ENCODE assay signal across 2 cellular contexts in the genomic region with DNA sequence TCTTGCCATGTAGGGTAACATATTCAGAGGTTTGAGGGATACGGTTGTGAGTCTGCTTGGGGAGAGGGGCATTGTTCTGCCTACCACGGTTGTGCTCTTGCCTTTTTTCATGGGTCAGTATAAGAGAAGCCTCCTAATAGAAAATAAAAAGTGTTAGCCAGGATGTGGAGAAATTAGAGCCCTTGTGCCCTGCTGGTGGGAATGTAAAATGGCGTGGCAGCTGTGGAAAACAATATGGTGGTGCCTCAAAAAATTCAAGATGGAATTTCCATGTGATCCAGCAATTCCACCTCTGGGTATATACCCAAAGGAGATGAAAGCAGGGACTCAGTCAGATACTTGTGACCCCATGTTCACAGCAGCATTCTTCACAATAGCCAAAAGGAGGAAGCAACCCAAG.
TF ChIP-seq lines count a peak whose summit lies in the region.

No MANE protein-coding gene starts in this region.

TF ChIP-seq in SK-N-SH, 30 proteins besides CTCF, POLR2A, EP300 and RAD21 (continued from another document):
- TF ChIP-seq, protein P1, sequence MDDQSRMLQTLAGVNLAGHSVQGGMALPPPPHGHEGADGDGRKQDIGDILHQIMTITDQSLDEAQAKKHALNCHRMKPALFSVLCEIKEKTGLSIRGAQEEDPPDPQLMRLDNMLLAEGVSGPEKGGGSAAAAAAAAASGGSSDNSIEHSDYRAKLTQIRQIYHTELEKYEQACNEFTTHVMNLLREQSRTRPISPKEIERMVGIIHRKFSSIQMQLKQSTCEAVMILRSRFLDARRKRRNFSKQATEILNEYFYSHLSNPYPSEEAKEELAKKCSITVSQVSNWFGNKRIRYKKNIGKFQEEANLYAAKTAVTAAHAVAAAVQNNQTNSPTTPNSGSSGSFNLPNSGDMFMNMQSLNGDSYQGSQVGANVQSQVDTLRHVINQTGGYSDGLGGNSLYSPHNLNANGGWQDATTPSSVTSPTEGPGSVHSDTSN (IDR thresholded peaks at IDR 0.05), result no peak
- no peak for TF ChIP-seq JUND (IDR thresholded peaks at IDR 0.05)
- TF ChIP-seq, protein P2, sequence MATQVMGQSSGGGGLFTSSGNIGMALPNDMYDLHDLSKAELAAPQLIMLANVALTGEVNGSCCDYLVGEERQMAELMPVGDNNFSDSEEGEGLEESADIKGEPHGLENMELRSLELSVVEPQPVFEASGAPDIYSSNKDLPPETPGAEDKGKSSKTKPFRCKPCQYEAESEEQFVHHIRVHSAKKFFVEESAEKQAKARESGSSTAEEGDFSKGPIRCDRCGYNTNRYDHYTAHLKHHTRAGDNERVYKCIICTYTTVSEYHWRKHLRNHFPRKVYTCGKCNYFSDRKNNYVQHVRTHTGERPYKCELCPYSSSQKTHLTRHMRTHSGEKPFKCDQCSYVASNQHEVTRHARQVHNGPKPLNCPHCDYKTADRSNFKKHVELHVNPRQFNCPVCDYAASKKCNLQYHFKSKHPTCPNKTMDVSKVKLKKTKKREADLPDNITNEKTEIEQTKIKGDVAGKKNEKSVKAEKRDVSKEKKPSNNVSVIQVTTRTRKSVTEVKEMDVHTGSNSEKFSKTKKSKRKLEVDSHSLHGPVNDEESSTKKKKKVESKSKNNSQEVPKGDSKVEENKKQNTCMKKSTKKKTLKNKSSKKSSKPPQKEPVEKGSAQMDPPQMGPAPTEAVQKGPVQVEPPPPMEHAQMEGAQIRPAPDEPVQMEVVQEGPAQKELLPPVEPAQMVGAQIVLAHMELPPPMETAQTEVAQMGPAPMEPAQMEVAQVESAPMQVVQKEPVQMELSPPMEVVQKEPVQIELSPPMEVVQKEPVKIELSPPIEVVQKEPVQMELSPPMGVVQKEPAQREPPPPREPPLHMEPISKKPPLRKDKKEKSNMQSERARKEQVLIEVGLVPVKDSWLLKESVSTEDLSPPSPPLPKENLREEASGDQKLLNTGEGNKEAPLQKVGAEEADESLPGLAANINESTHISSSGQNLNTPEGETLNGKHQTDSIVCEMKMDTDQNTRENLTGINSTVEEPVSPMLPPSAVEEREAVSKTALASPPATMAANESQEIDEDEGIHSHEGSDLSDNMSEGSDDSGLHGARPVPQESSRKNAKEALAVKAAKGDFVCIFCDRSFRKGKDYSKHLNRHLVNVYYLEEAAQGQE (IDR thresholded peaks at IDR 0.05; ENCODE audit: low read depth, low read length), result no peak
- TF ChIP-seq, protein P3, sequence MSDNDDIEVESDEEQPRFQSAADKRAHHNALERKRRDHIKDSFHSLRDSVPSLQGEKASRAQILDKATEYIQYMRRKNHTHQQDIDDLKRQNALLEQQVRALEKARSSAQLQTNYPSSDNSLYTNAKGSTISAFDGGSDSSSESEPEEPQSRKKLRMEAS (IDR thresholded peaks at IDR 0.05; ENCODE audit: low read depth), result no peak
TF ChIP-seq in SK-N-SH: peak in this region for 0.

TF ChIP-seq in SK-N-SH treated with all-trans-retinoic acid at 6 μM for 48 hours, 23 proteins besides CTCF, POLR2A, EP300 and RAD21 (continued from another document):
- TF ChIP-seq, protein P4, sequence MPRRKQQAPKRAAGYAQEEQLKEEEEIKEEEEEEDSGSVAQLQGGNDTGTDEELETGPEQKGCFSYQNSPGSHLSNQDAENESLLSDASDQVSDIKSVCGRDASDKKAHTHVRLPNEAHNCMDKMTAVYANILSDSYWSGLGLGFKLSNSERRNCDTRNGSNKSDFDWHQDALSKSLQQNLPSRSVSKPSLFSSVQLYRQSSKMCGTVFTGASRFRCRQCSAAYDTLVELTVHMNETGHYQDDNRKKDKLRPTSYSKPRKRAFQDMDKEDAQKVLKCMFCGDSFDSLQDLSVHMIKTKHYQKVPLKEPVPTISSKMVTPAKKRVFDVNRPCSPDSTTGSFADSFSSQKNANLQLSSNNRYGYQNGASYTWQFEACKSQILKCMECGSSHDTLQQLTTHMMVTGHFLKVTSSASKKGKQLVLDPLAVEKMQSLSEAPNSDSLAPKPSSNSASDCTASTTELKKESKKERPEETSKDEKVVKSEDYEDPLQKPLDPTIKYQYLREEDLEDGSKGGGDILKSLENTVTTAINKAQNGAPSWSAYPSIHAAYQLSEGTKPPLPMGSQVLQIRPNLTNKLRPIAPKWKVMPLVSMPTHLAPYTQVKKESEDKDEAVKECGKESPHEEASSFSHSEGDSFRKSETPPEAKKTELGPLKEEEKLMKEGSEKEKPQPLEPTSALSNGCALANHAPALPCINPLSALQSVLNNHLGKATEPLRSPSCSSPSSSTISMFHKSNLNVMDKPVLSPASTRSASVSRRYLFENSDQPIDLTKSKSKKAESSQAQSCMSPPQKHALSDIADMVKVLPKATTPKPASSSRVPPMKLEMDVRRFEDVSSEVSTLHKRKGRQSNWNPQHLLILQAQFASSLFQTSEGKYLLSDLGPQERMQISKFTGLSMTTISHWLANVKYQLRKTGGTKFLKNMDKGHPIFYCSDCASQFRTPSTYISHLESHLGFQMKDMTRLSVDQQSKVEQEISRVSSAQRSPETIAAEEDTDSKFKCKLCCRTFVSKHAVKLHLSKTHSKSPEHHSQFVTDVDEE (CRISPR knock-in tag; IDR thresholded peaks at IDR 0.05), result no peak
- TF ChIP-seq GLIS3 (CRISPR knock-in tag; IDR thresholded peaks at IDR 0.05) (no peak), ZFP30 (CRISPR knock-in tag; IDR thresholded peaks at IDR 0.05) (no peak), OSR1 (CRISPR knock-in tag; IDR thresholded peaks at IDR 0.05) (no peak), SNAI2 (CRISPR knock-in tag; IDR thresholded peaks at IDR 0.05) (no peak), ZFP3 (CRISPR knock-in tag; IDR thresholded peaks at IDR 0.05) (no peak), TOX (CRISPR knock-in tag; IDR thresholded peaks at IDR 0.05; ENCODE audit: borderline replicate concordance) (no peak), TCF4 (CRISPR knock-in tag; IDR thresholded peaks at IDR 0.05; ENCODE audit: borderline replicate concordance) (no peak), ZC3H10 (CRISPR knock-in tag; IDR thresholded peaks at IDR 0.05) (no peak), ZNF565 (CRISPR knock-in tag; conservative IDR thresholded peaks at IDR 0.05; ENCODE audit: low read depth) (no peak), ARNTL (CRISPR knock-in tag; IDR thresholded peaks at IDR 0.05; ENCODE audit: borderline replicate concordance, low read depth) (no peak), BACH2 (CRISPR knock-in tag; IDR thresholded peaks at IDR 0.05; ENCODE audit: borderline replicate concordance) (no peak), ZNF8 (CRISPR knock-in tag; IDR thresholded peaks at IDR 0.05) (no peak), ZNF70 (CRISPR knock-in tag; IDR thresholded peaks at IDR 0.05) (no peak)
- TF ChIP-seq, protein P5, sequence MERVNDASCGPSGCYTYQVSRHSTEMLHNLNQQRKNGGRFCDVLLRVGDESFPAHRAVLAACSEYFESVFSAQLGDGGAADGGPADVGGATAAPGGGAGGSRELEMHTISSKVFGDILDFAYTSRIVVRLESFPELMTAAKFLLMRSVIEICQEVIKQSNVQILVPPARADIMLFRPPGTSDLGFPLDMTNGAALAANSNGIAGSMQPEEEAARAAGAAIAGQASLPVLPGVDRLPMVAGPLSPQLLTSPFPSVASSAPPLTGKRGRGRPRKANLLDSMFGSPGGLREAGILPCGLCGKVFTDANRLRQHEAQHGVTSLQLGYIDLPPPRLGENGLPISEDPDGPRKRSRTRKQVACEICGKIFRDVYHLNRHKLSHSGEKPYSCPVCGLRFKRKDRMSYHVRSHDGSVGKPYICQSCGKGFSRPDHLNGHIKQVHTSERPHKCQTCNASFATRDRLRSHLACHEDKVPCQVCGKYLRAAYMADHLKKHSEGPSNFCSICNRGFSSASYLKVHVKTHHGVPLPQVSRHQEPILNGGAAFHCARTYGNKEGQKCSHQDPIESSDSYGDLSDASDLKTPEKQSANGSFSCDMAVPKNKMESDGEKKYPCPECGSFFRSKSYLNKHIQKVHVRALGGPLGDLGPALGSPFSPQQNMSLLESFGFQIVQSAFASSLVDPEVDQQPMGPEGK (CRISPR knock-in tag; IDR thresholded peaks at IDR 0.05; ENCODE audit: borderline replicate concordance), result no peak
- TF ChIP-seq, protein P6, sequence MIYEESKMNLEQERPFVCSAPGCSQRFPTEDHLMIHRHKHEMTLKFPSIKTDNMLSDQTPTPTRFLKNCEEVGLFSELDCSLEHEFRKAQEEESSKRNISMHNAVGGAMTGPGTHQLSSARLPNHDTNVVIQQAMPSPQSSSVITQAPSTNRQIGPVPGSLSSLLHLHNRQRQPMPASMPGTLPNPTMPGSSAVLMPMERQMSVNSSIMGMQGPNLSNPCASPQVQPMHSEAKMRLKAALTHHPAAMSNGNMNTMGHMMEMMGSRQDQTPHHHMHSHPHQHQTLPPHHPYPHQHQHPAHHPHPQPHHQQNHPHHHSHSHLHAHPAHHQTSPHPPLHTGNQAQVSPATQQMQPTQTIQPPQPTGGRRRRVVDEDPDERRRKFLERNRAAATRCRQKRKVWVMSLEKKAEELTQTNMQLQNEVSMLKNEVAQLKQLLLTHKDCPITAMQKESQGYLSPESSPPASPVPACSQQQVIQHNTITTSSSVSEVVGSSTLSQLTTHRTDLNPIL (CRISPR knock-in tag; IDR thresholded peaks at IDR 0.05; ENCODE audit: low read depth), result no peak
- TF ChIP-seq, protein P7, sequence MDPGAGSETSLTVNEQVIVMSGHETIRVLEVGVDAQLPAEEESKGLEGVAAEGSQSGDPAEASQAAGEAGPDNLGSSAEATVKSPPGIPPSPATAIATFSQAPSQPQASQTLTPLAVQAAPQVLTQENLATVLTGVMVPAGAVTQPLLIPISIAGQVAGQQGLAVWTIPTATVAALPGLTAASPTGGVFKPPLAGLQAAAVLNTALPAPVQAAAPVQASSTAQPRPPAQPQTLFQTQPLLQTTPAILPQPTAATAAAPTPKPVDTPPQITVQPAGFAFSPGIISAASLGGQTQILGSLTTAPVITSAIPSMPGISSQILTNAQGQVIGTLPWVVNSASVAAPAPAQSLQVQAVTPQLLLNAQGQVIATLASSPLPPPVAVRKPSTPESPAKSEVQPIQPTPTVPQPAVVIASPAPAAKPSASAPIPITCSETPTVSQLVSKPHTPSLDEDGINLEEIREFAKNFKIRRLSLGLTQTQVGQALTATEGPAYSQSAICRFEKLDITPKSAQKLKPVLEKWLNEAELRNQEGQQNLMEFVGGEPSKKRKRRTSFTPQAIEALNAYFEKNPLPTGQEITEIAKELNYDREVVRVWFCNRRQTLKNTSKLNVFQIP (CRISPR knock-in tag; IDR thresholded peaks at IDR 0.05; ENCODE audit: borderline replicate concordance, low read depth), result no peak
- TF ChIP-seq, protein P8, sequence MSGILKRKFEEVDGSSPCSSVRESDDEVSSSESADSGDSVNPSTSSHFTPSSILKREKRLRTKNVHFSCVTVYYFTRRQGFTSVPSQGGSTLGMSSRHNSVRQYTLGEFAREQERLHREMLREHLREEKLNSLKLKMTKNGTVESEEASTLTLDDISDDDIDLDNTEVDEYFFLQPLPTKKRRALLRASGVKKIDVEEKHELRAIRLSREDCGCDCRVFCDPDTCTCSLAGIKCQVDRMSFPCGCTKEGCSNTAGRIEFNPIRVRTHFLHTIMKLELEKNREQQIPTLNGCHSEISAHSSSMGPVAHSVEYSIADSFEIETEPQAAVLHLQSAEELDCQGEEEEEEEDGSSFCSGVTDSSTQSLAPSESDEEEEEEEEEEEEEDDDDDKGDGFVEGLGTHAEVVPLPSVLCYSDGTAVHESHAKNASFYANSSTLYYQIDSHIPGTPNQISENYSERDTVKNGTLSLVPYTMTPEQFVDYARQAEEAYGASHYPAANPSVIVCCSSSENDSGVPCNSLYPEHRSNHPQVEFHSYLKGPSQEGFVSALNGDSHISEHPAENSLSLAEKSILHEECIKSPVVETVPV (CRISPR knock-in tag; IDR thresholded peaks at IDR 0.05), result no peak
TF ChIP-seq in SK-N-SH treated with all-trans-retinoic acid at 6 μM for 48 hours: peak in this region for 0.
